ENCODE assay signal across 8 cellular contexts in genomic region chr14:68796418-68797101, GRCh38. TPM values are rescaled to one million over a fixed set of nuclear protein-coding genes. Genes with fewer than 3 reads are reported as not detected.
DNase-seq lines count a peak whose midpoint lies in the region; ATAC-seq lines count a peak whose summit lies in the region.

No MANE protein-coding gene starts in this region.

- peak overlapping the region; percentile 99 for H3K27ac Mint-ChIP-seq in activated T-helper 17 cell treated with anti-CD3 and anti-CD28 coated beads, Interleukin-2, amount 50 U/mL, for 72 hours
- H3K27ac Mint-ChIP-seq in stimulated activated naive B cell treated with anti-CD40 and anti-IgM and Interleukin-4, amounts not matched to agents 10 μg/mL and 1 μg/mL and 100 μg/mL, for 72 hours: peak overlapping the region; percentile 100

- H3K27me3 ChIP-seq in HUES48 (ENCODE audit: control insufficient read depth, insufficient read depth, low read length): no peaks in the 10 kb centered on the region
- no peaks in the 10 kb centered on the region for H3K27me3 ChIP-seq in iPS-15b (ENCODE audit: control insufficient read depth, insufficient read depth, low read length)

- H3K9ac ChIP-seq in HUES48 (ENCODE audit: low read depth, low read length) (peak overlapping the region; percentile 92), iPS-15b (ENCODE audit: low read depth, low read length) (peak overlapping the region; percentile 97)

- ATAC-seq in activated T-helper 17 cell treated with anti-CD3 and anti-CD28 coated beads, Interleukin-2, amount 50 U/mL, for 72 hours (replicated peaks): no peak
- ATAC-seq in stimulated activated naive B cell treated with anti-CD40 and anti-IgM and Interleukin-4, amounts not matched to agents 10 μg/mL and 1 μg/mL and 100 μg/mL, for 72 hours (replicated peaks): no peak
- no peak for ATAC-seq in GM21390 (IDR thresholded peaks at IDR 0.05; ENCODE audit: unreplicated experiment)

- H3K4me1 Mint-ChIP-seq in activated T-helper 17 cell treated with anti-CD3 and anti-CD28 coated beads, Interleukin-2, amount 50 U/mL, for 72 hours: peaks cover 26% of the 10 kb centered on the region
- H3K4me1 Mint-ChIP-seq in stimulated activated naive B cell treated with anti-CD40 and anti-IgM and Interleukin-4, amounts not matched to agents 10 μg/mL and 1 μg/mL and 100 μg/mL, for 72 hours: peaks cover 45 to 81% of the 10 kb centered on the region in 2 donors

- peaks cover 1% of the 10 kb centered on the region for H3K9me3 Mint-ChIP-seq in activated T-helper 17 cell treated with anti-CD3 and anti-CD28 coated beads, Interleukin-2, amount 50 U/mL, for 72 hours
- H3K9me3 Mint-ChIP-seq in stimulated activated naive B cell treated with anti-CD40 and anti-IgM and Interleukin-4, amounts not matched to agents 10 μg/mL and 1 μg/mL and 100 μg/mL, for 72 hours: peaks cover 2 to 5% of the 10 kb centered on the region in 2 donors

- H3K4me3 ChIP-seq in HUES48 (ENCODE audit: low read depth, low read length): peak overlapping the region; percentile 97
- peak overlapping the region; percentile 63 for H3K4me3 ChIP-seq in iPS-15b (ENCODE audit: low read depth, low read length)

- H3K4me3 Mint-ChIP-seq in activated T-helper 17 cell treated with anti-CD3 and anti-CD28 coated beads, Interleukin-2, amount 50 U/mL, for 72 hours: peak overlapping the region; percentile 87
- H3K4me3 Mint-ChIP-seq in stimulated activated naive B cell treated with anti-CD40 and anti-IgM and Interleukin-4, amounts not matched to agents 10 μg/mL and 1 μg/mL and 100 μg/mL, for 72 hours: peak overlapping the region; percentile 96 to 99

- no peaks in the 10 kb centered on the region for H3K36me3 ChIP-seq in HUES48 (ENCODE audit: control insufficient read depth, insufficient read depth, low read length)
- peaks cover 3% of the 10 kb centered on the region for H3K36me3 ChIP-seq in iPS-15b (ENCODE audit: control insufficient read depth, insufficient read depth, low read length)

- peak overlapping the region; percentile 100 for H3K27ac ChIP-seq in HUES48 (ENCODE audit: low read depth, low read length)

- DNase-seq in stimulated activated naive B cell treated with anti-CD40 and anti-IgM and Interleukin-4, amounts not matched to agents 10 μg/mL and 1 μg/mL and 100 μg/mL, for 72 hours: no peak
- DNase-seq in retina (no peak), posterior cingulate gyrus (no peak), iPS-NIHi7 (ENCODE audit: extremely low spot score) (no peak)

- no peaks in the 10 kb centered on the region for H3K27me3 Mint-ChIP-seq in activated T-helper 17 cell treated with anti-CD3 and anti-CD28 coated beads, Interleukin-2, amount 50 U/mL, for 72 hours
- H3K27me3 Mint-ChIP-seq in stimulated activated naive B cell treated with anti-CD40 and anti-IgM and Interleukin-4, amounts not matched to agents 10 μg/mL and 1 μg/mL and 100 μg/mL, for 72 hours: no peaks in the 10 kb centered on the region

- intact Hi-C loops in posterior cingulate gyrus (cut with DNase I): no loop called here

- peaks cover 35% of the 10 kb centered on the region for H3K36me3 Mint-ChIP-seq in activated T-helper 17 cell treated with anti-CD3 and anti-CD28 coated beads, Interleukin-2, amount 50 U/mL, for 72 hours (ENCODE audit: low read depth)
- H3K36me3 Mint-ChIP-seq in stimulated activated naive B cell treated with anti-CD40 and anti-IgM and Interleukin-4, amounts not matched to agents 10 μg/mL and 1 μg/mL and 100 μg/mL, for 72 hours: peaks cover 36 to 49% of the 10 kb centered on the region in 2 donors

- peaks cover 26% of the 10 kb centered on the region for H3K4me1 ChIP-seq in HUES48 (ENCODE audit: control insufficient read depth, insufficient read depth, low read length)
- H3K4me1 ChIP-seq in iPS-15b (ENCODE audit: control insufficient read depth, insufficient read depth, low read length): peaks cover 18% of the 10 kb centered on the region

- H3K9me3 ChIP-seq in HUES48 (ENCODE audit: control insufficient read depth, insufficient read depth, low read length) (peaks cover 4% of the 10 kb centered on the region; the same call in 1 of the 2 replicates), iPS-15b (ENCODE audit: control insufficient read depth, insufficient read depth, low read length) (no peaks in the 10 kb centered on the region)

RNA-seq across cellular contexts. Expression of gene ZFP36L1, which starts 3.7 kb away (rescaled TPM):
- 100 to 1,000 TPM in 1 of 2 donors, 10 to 100 TPM in 1; 57.7 to 146 TPM for total RNA-seq in activated T-helper 17 cell treated with anti-CD3 and anti-CD28 coated beads, Interleukin-2, amount 50 U/mL, for 72 hours
